In genomic region chr15:82570721-82571519, GRCh38 we compare ENCODE assay signal across 11 cellular contexts. TPM values are rescaled to one million over a fixed set of nuclear protein-coding genes. Genes with fewer than 3 reads are reported as not detected.
DNase-seq lines count a peak whose midpoint lies in the region; FAIRE-seq and TF ChIP-seq lines count a peak whose summit lies in the region.
"Had no signal": no experiment of that assay in that cellular context is flagged by ENCODE, and none has a peak within 500 bp of the region (broad histone marks: within the 10 kb centered on the region; RNA-seq: fewer than 3 reads in every experiment).

No MANE protein-coding gene starts in this region.

- FAIRE-seq in astrocyte (lab: Jason Lieb, UNC): no peak
- no peak for FAIRE-seq in GM12892 (lab: Jason Lieb, UNC)
- no peak for FAIRE-seq in small intestine (lab: Jason Lieb, UNC)

- intact Hi-C loops in ascending aorta (cut with DNase I): no loop called here

- H3K4me2 ChIP-seq in astrocyte (ENCODE audit: low read length): peak overlapping the region; percentile 90

- H3K9me3 ChIP-seq in HUES48 (ENCODE audit: control insufficient read depth, insufficient read depth, low read length): no peaks in the 10 kb centered on the region
- no peaks in the 10 kb centered on the region for H3K9me3 ChIP-seq in astrocyte (ENCODE audit: insufficient read depth, low read depth, low read length)
- H3K9me3 ChIP-seq in ascending aorta: no peaks in the 10 kb centered on the region
- no peaks in the 10 kb centered on the region for H3K9me3 ChIP-seq in small intestine (ENCODE audit: control insufficient read depth, low read depth)
- H3K9me3 ChIP-seq: left lung had no signal

- H3K36me3 Mint-ChIP-seq in astrocyte (ENCODE audit: low read depth, unreplicated experiment): peaks cover 9% of the 10 kb centered on the region

- H3K9ac ChIP-seq in HUES48 (ENCODE audit: low read depth, low read length): no peak overlapping the region
- peak overlapping the region; percentile 24 for H3K9ac ChIP-seq in astrocyte (ENCODE audit: low read length)

- peak overlapping the region; percentile 79 for H3K4me3 Mint-ChIP-seq in astrocyte (ENCODE audit: unreplicated experiment)
- H3K4me3 Mint-ChIP-seq: activated T-cell treated with anti-CD3 and anti-CD28 coated beads, Interleukin-2, amount 50 U/mL, for 4 hours had no signal

- no peak overlapping the region for H3K27ac ChIP-seq in HUES48 (ENCODE audit: low read depth, low read length)
- no peak overlapping the region for H3K27ac ChIP-seq in astrocyte (ENCODE audit: low read depth, low read length)
- peak overlapping the region; percentile 64 for H3K27ac ChIP-seq in substantia nigra (ENCODE audit: low read depth, low read length, poor library complexity, severe bottlenecking)
- peak overlapping the region in 1 of 2 donors; percentile 38 for H3K27ac ChIP-seq in ascending aorta
- no peak overlapping the region for H3K27ac ChIP-seq in small intestine (ENCODE audit: low read depth in 1 of 2, low read length in 1 of 2)
- H3K27ac ChIP-seq: left lung had no signal

- peak overlapping the region; percentile 94 for H2AFZ ChIP-seq in astrocyte (ENCODE audit: low read depth, low read length)

- H4K20me1 ChIP-seq in astrocyte (ENCODE audit: insufficient read depth, low read length): peaks cover 3% of the 10 kb centered on the region

- no peaks in the 10 kb centered on the region for H3K79me2 ChIP-seq in astrocyte (ENCODE audit: insufficient read depth, low read length)

- no peaks in the 10 kb centered on the region for H3K27me3 Mint-ChIP-seq in astrocyte (ENCODE audit: low read depth, unreplicated experiment)

- H3K36me3 ChIP-seq in HUES48 (ENCODE audit: control insufficient read depth, insufficient read depth, low read length): no peaks in the 10 kb centered on the region
- no peaks in the 10 kb centered on the region for H3K36me3 ChIP-seq in astrocyte (ENCODE audit: insufficient read depth, low read length)
- H3K36me3 ChIP-seq in ascending aorta: no peaks in the 10 kb centered on the region
- H3K36me3 ChIP-seq in small intestine (ENCODE audit: control insufficient read depth in 2 of 2, insufficient read depth in 2 of 2, low read length in 2 of 2): no peaks in the 10 kb centered on the region
- H3K36me3 ChIP-seq: left lung had no signal

- peak; percentile 48 for DNase-seq in astrocyte (ENCODE audit: low read depth)
- DNase-seq in left kidney (ENCODE audit: low read depth, low spot score): peak; percentile 12
- peak in 7 of 49 donors; percentile 6 to 51 (median 32) for DNase-seq in substantia nigra (lab: John Stamatoyannopoulos, UW)
- no peak for DNase-seq in ascending aorta (ENCODE audit: low spot score in 2 of 2)
- no peak for DNase-seq in MV-4-11 (lab: John Stamatoyannopoulos, UW)
- DNase-seq in GM12892 (ENCODE audit: insufficient read length): no peak
- no peak for DNase-seq in small intestine
- DNase-seq: activated T-cell treated with anti-CD3 and anti-CD28 coated beads, Interleukin-2, amount 50 U/mL, for 4 hours; stimulated activated CD4-positive, alpha-beta T cell treated with anti-CD3 and anti-CD28 coated beads, Interleukin-4, amount 100 ng/mL, for 24 hours had no signal

- H3K27me3 ChIP-seq in HUES48 (ENCODE audit: control insufficient read depth, insufficient read depth, low read length): no peaks in the 10 kb centered on the region
- peaks cover 2% of the 10 kb centered on the region for H3K27me3 ChIP-seq in astrocyte (ENCODE audit: insufficient read depth, low read length)
- no peaks in the 10 kb centered on the region for H3K27me3 ChIP-seq in ascending aorta
- H3K27me3 ChIP-seq in small intestine (ENCODE audit: control insufficient read depth in 2 of 2, insufficient read depth in 2 of 2, low read length in 2 of 2): peaks cover 0 to 5% of the 10 kb centered on the region in 2 donors

- H3K4me3 ChIP-seq in HUES48 (ENCODE audit: low read depth, low read length) (peak overlapping the region; percentile 54), astrocyte (ENCODE audit: insufficient read depth, low read depth, low read length) (peak overlapping the region; percentile 53), ascending aorta (peak overlapping the region in 1 of 2 donors; percentile 65), small intestine (ENCODE audit: low read depth in 1 of 2, low read length in 2 of 2) (no peak overlapping the region)

- no peak for TF ChIP-seq CTCF in astrocyte (IDR thresholded peaks at IDR 0.05; ENCODE audit: insufficient read depth, low read depth, low read length)
- no peak for TF ChIP-seq CTCF in ascending aorta (IDR thresholded peaks at IDR 0.05)

- H3K9me3 Mint-ChIP-seq in astrocyte (ENCODE audit: unreplicated experiment): peaks cover 5% of the 10 kb centered on the region
- H3K9me3 Mint-ChIP-seq: activated T-cell treated with anti-CD3 and anti-CD28 coated beads, Interleukin-2, amount 50 U/mL, for 4 hours had no signal

- WGBS in small intestine, 3 donors: 37 to 42% (median 38%) methylated on average over 7 of the region's 7 CpGs

- peak overlapping the region; percentile 92 for H3K27ac Mint-ChIP-seq in astrocyte (ENCODE audit: unreplicated experiment)

- H3K4me1 ChIP-seq in HUES48 (ENCODE audit: control insufficient read depth, insufficient read depth, low read length) (peaks cover 21% of the 10 kb centered on the region), astrocyte (ENCODE audit: insufficient read depth, low read length) (peaks cover 18% of the 10 kb centered on the region), ascending aorta (peaks cover 0 to 9% of the 10 kb centered on the region in 2 donors), small intestine (ENCODE audit: control insufficient read depth in 2 of 2, insufficient read depth in 1 of 2, low read depth in 1 of 2, low read length in 1 of 2) (no peaks in the 10 kb centered on the region)
- H3K4me1 ChIP-seq: left lung had no signal

- TF ChIP-seq POLR2A in GM12892 (IDR thresholded peaks at IDR 0.05; ENCODE audit: low read depth, low read length): no peak

- peaks cover 50% of the 10 kb centered on the region for H3K4me1 Mint-ChIP-seq in astrocyte (ENCODE audit: low read depth, unreplicated experiment)

RNA-seq across cellular contexts. Expression of gene RPS17, which starts 30.7 kb away (rescaled TPM):
- total RNA-seq in astrocyte (1,513 and 1,663 TPM in 2 replicates), ascending aorta (1,125 TPM)
- 10,271 TPM for polyA plus RNA-seq in GM12892 (2012; ENCODE audit: missing spikeins)
- 1,000 to 10,000 TPM; 1,800 to 5,833 (median 3,687) TPM for polyA plus RNA-seq in small intestine

Comparison
In these comparisons a context has a peak if more than half of its experiments do, and no peak if none do; other contexts are left out.
1. H3K4me3 ChIP-seq: peak in HUES48 (single experiment) and astrocyte (single experiment); none in small intestine (0 of 2).
2. DNase-seq: peak in astrocyte (single experiment) and left kidney (single experiment); none in ascending aorta (0 of 2), MV-4-11 (single experiment), GM12892 (single experiment) and small intestine (single experiment).